1 cellular context compared by ENCODE assay signal in genomic region chr10:50392426-50392825, GRCh38.
TF ChIP-seq lines count a peak whose summit lies in the region.

No MANE protein-coding gene starts in this region.

TF ChIP-seq in HepG2, 621 proteins besides CTCF, POLR2A, EP300 and RAD21 (continued from another document and continues in another):
- no peak for TF ChIP-seq DDIT3 (CRISPR knock-in tag; IDR thresholded peaks at IDR 0.05)
- no peak for TF ChIP-seq ZNF724P (CRISPR knock-in tag; IDR thresholded peaks at IDR 0.05; ENCODE audit: borderline replicate concordance)
- peak; percentile 53 for TF ChIP-seq ZGPAT (CRISPR knock-in tag; IDR thresholded peaks at IDR 0.05)
- TF ChIP-seq KMT2B (CRISPR knock-in tag; IDR thresholded peaks at IDR 0.05) = no peak
- TF ChIP-seq ARHGAP35 (CRISPR knock-in tag; IDR thresholded peaks at IDR 0.05; ENCODE audit: borderline replicate concordance) = no peak
- TF ChIP-seq ZNF33A (CRISPR knock-in tag; IDR thresholded peaks at IDR 0.05; ENCODE audit: borderline replicate concordance) = no peak
- no peak for TF ChIP-seq ZSCAN31 (CRISPR knock-in tag; IDR thresholded peaks at IDR 0.05; ENCODE audit: low read depth)
- TF ChIP-seq GATAD2A (CRISPR knock-in tag; IDR thresholded peaks at IDR 0.05) = peak; percentile 87
- TF ChIP-seq ZNF775 (CRISPR knock-in tag; IDR thresholded peaks at IDR 0.05; ENCODE audit: borderline replicate concordance) = no peak
- TF ChIP-seq ZBTB33 (CRISPR knock-in tag; IDR thresholded peaks at IDR 0.05) = no peak
- TF ChIP-seq ZNF784 (CRISPR knock-in tag; IDR thresholded peaks at IDR 0.05; ENCODE audit: borderline replicate concordance) = no peak
- TF ChIP-seq ZNF446 (CRISPR knock-in tag; IDR thresholded peaks at IDR 0.05) = no peak
- TF ChIP-seq NR2F2 (IDR thresholded peaks at IDR 0.05; ENCODE audit: borderline replicate concordance, low read depth) = no peak
- no peak for TF ChIP-seq CREB1 (IDR thresholded peaks at IDR 0.05)
- TF ChIP-seq CREB1 (CRISPR knock-in tag; IDR thresholded peaks at IDR 0.05) = no peak
- no peak for TF ChIP-seq HNRNPLL (IDR thresholded peaks at IDR 0.05; ENCODE audit: low read depth, low read length, poor library complexity, severe bottlenecking)
- TF ChIP-seq, protein P1, sequence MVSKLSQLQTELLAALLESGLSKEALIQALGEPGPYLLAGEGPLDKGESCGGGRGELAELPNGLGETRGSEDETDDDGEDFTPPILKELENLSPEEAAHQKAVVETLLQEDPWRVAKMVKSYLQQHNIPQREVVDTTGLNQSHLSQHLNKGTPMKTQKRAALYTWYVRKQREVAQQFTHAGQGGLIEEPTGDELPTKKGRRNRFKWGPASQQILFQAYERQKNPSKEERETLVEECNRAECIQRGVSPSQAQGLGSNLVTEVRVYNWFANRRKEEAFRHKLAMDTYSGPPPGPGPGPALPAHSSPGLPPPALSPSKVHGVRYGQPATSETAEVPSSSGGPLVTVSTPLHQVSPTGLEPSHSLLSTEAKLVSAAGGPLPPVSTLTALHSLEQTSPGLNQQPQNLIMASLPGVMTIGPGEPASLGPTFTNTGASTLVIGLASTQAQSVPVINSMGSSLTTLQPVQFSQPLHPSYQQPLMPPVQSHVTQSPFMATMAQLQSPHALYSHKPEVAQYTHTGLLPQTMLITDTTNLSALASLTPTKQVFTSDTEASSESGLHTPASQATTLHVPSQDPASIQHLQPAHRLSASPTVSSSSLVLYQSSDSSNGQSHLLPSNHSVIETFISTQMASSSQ (IDR thresholded peaks at IDR 0.05; ENCODE audit: low read depth) = peak; percentile 20; the same call in 1 of the 2 replicates
- TF ChIP-seq, protein P1 (CRISPR knock-in tag; IDR thresholded peaks at IDR 0.05; ENCODE audit: borderline replicate concordance) = peak; percentile 18; the same call in 1 of the 2 replicates
- no peak for TF ChIP-seq KDM1A (CRISPR knock-in tag; IDR thresholded peaks at IDR 0.05)
- no peak for TF ChIP-seq RORA (CRISPR knock-in tag; IDR thresholded peaks at IDR 0.05)
- no peak for TF ChIP-seq RBFOX2 (IDR thresholded peaks at IDR 0.05; ENCODE audit: low read depth, low read length)
- no peak for TF ChIP-seq SMYD3 (CRISPR knock-in tag; IDR thresholded peaks at IDR 0.05)
- TF ChIP-seq ZKSCAN8 (CRISPR knock-in tag; IDR thresholded peaks at IDR 0.05; ENCODE audit: borderline replicate concordance) = 0 out of 2 replicates have a peak, but pooled peaks have one; percentile 59
- TF ChIP-seq NCOR1 (IDR thresholded peaks at IDR 0.05; ENCODE audit: borderline replicate concordance, low read length) = peak; percentile 45; the same call in 1 of the 2 replicates
- no peak for TF ChIP-seq AKNA (CRISPR knock-in tag; IDR thresholded peaks at IDR 0.05; ENCODE audit: borderline replicate concordance)
- TF ChIP-seq HDAC6 (IDR thresholded peaks at IDR 0.05; ENCODE audit: low read depth, low read length) = no peak
- TF ChIP-seq ZNF264 (CRISPR knock-in tag; IDR thresholded peaks at IDR 0.05) = 0 out of 2 replicates have a peak, but pooled peaks have one; percentile 40
- TF ChIP-seq HOMEZ (CRISPR knock-in tag; IDR thresholded peaks at IDR 0.05; ENCODE audit: low read depth) = peak; percentile 86
- no peak for TF ChIP-seq MLLT10 (CRISPR knock-in tag; IDR thresholded peaks at IDR 0.05)
- no peak for TF ChIP-seq NR2F1 (CRISPR knock-in tag; IDR thresholded peaks at IDR 0.05)
- TF ChIP-seq ATF7-NPFF (CRISPR knock-in tag; IDR thresholded peaks at IDR 0.05; ENCODE audit: low read depth) = no peak
- TF ChIP-seq, protein P2, sequence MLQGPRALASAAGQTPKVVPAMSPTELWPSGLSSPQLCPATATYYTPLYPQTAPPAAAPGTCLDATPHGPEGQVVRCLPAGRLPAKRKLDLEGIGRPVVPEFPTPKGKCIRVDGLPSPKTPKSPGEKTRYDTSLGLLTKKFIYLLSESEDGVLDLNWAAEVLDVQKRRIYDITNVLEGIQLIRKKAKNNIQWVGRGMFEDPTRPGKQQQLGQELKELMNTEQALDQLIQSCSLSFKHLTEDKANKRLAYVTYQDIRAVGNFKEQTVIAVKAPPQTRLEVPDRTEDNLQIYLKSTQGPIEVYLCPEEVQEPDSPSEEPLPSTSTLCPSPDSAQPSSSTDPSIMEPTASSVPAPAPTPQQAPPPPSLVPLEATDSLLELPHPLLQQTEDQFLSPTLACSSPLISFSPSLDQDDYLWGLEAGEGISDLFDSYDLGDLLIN (CRISPR knock-in tag; IDR thresholded peaks at IDR 0.05; ENCODE audit: borderline replicate concordance) = no peak
- TF ChIP-seq, protein P3, sequence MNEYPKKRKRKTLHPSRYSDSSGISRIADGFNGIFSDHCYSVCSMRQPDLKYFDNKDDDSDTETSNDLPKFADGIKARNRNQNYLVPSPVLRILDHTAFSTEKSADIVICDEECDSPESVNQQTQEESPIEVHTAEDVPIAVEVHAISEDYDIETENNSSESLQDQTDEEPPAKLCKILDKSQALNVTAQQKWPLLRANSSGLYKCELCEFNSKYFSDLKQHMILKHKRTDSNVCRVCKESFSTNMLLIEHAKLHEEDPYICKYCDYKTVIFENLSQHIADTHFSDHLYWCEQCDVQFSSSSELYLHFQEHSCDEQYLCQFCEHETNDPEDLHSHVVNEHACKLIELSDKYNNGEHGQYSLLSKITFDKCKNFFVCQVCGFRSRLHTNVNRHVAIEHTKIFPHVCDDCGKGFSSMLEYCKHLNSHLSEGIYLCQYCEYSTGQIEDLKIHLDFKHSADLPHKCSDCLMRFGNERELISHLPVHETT (CRISPR knock-in tag; conservative IDR thresholded peaks at IDR 0.05) = no peak
- TF ChIP-seq ARNT (IDR thresholded peaks at IDR 0.05) = no peak
- TF ChIP-seq RBM39 (IDR thresholded peaks at IDR 0.05; ENCODE audit: low read depth, low read length, poor library complexity, severe bottlenecking) = no peak
- TF ChIP-seq ZNF547 (CRISPR knock-in tag; IDR thresholded peaks at IDR 0.05) = no peak
- TF ChIP-seq ZNF850 (CRISPR knock-in tag; conservative IDR thresholded peaks at IDR 0.05) = no peak
- no peak for TF ChIP-seq NFE2L2 (IDR thresholded peaks at IDR 0.05; ENCODE audit: low read length)
- TF ChIP-seq MXI1 (IDR thresholded peaks at IDR 0.05; ENCODE audit: borderline replicate concordance, low read depth, low read length) = no peak
